Comparison of ENCODE assay signal across 8 cellular contexts in genomic region chr1:171486048-171486519, GRCh38. TPM values are rescaled to one million over a fixed set of nuclear protein-coding genes. Genes with fewer than 3 reads are reported as not detected.
DNase-seq lines count a peak whose midpoint lies in the region; ATAC-seq and TF ChIP-seq lines count a peak whose summit lies in the region.

No MANE protein-coding gene starts in this region.

- 0% methylated on average over 17 of the region's 17 CpGs for WGBS in upper lobe of left lung, 2 donors

- peaks cover 50% of the 10 kb centered on the region for H4K20me1 ChIP-seq in osteoblast (ENCODE audit: insufficient read depth, low read length)

- TF ChIP-seq EP300 in upper lobe of left lung (IDR thresholded peaks at IDR 0.05): no peak

- peak overlapping the region; percentile 67 to 87 (median 77) for H3K4me3 ChIP-seq in Peyer's patch
- peak overlapping the region; percentile 100 for H3K4me3 ChIP-seq in osteoblast (ENCODE audit: insufficient read depth, low read length)
- peak overlapping the region; percentile 67 to 94 (median 90) for H3K4me3 ChIP-seq in upper lobe of left lung

- H3K4me1 ChIP-seq in Peyer's patch (peaks cover 0 to 34% (median 17%) of the 10 kb centered on the region in 4 donors), osteoblast (ENCODE audit: insufficient read depth, low read length) (peaks cover 20% of the 10 kb centered on the region), upper lobe of left lung (peaks cover 36 to 49% (median 37%) of the 10 kb centered on the region in 4 donors)

- peak; percentile 22 for DNase-seq in COLO829 (ENCODE audit: low spot score)
- peak; percentile 52 to 72 (median 53) for DNase-seq in Peyer's patch
- peak; percentile 91 for DNase-seq in activated effector memory CD4-positive, alpha-beta T cell treated with anti-CD3 and anti-CD28 coated beads, Interleukin-2, amount 50 U/mL, for 16 hours
- DNase-seq in foreskin melanocyte: peak; percentile 53
- DNase-seq in osteoblast (ENCODE audit: insufficient read length, low spot score, missing footprints): no peak
- peak in 1 of 2 donors; percentile 45 for DNase-seq in upper lobe of left lung

- no peaks in the 10 kb centered on the region for H3K9me3 ChIP-seq in Peyer's patch
- no peaks in the 10 kb centered on the region for H3K9me3 ChIP-seq in osteoblast (ENCODE audit: low read depth, low read length)
- no peaks in the 10 kb centered on the region for H3K9me3 ChIP-seq in upper lobe of left lung

- no peak for TF ChIP-seq POLR2A in Peyer's patch (IDR thresholded peaks at IDR 0.05)
- no peak for TF ChIP-seq POLR2A in upper lobe of left lung (IDR thresholded peaks at IDR 0.05)

- TF ChIP-seq CTCF in Peyer's patch (IDR thresholded peaks at IDR 0.05): no peak
- TF ChIP-seq CTCF in osteoblast (IDR thresholded peaks at IDR 0.05; ENCODE audit: extremely low read depth, low read depth, low read length): no peak
- no peak for TF ChIP-seq CTCF in upper lobe of left lung (IDR thresholded peaks at IDR 0.05)

- H3K27ac ChIP-seq in Peyer's patch: peak overlapping the region; percentile 94 to 98 (median 96)
- peak overlapping the region; percentile 99 for H3K27ac ChIP-seq in osteoblast (ENCODE audit: low read depth, low read length)
- H3K27ac ChIP-seq in upper lobe of left lung: peak overlapping the region; percentile 99 to 100 (median 100)

- peak; percentile 42 for ATAC-seq in GM19438 (IDR thresholded peaks at IDR 0.05; ENCODE audit: low read depth, unreplicated experiment)
- ATAC-seq in HG03521 (IDR thresholded peaks at IDR 0.05; ENCODE audit: unreplicated experiment): peak; percentile 14
- ATAC-seq in upper lobe of left lung (ENCODE audit: low FRiP score in 2 of 2): peak; percentile 64 to 71

- peak overlapping the region; percentile 95 for H3K4me2 ChIP-seq in osteoblast (ENCODE audit: insufficient read depth, low read length)

- H2AFZ ChIP-seq in osteoblast (ENCODE audit: low read length): peak overlapping the region; percentile 95

- H3K79me2 ChIP-seq in osteoblast (ENCODE audit: insufficient read depth, low read length): peaks cover 57% of the 10 kb centered on the region

- H3K36me3 ChIP-seq in Peyer's patch: peaks cover 0 to 3% (median 0%) of the 10 kb centered on the region in 3 donors
- H3K36me3 ChIP-seq in osteoblast (ENCODE audit: insufficient read depth, low read length): peaks cover 3% of the 10 kb centered on the region
- H3K36me3 ChIP-seq in upper lobe of left lung: peaks cover 0 to 6% (median 0%) of the 10 kb centered on the region in 4 donors

- no peaks in the 10 kb centered on the region for H3K27me3 ChIP-seq in Peyer's patch
- no peaks in the 10 kb centered on the region for H3K27me3 ChIP-seq in osteoblast (ENCODE audit: insufficient read depth, low read length)
- H3K27me3 ChIP-seq in upper lobe of left lung: no peaks in the 10 kb centered on the region

RNA-seq across cellular contexts. Expression of gene PRRC2C, which starts 0.8 kb away (rescaled TPM):
- total RNA-seq in Peyer's patch: 100 to 1,000 TPM in 3 of 4 donors, 10 to 100 TPM in 1; 94.4 to 233 (median 125) TPM
- 40.5 and 52.2 TPM in 2 replicates for total RNA-seq in osteoblast
- total RNA-seq in upper lobe of left lung: 100 to 1,000 TPM in 4 of 6 donors, 10 to 100 TPM in 2; 92.8 to 131 (median 112) TPM

Comparison
In these comparisons a context has a peak if more than half of its experiments do, and no peak if none do; other contexts are left out.
1. ATAC-seq: peak in every context shown above with its lines; median percentile 68 in upper lobe of left lung; 42 in GM19438; 14 in HG03521.